ENCODE assay signal across 9 cellular contexts in the genomic region with DNA sequence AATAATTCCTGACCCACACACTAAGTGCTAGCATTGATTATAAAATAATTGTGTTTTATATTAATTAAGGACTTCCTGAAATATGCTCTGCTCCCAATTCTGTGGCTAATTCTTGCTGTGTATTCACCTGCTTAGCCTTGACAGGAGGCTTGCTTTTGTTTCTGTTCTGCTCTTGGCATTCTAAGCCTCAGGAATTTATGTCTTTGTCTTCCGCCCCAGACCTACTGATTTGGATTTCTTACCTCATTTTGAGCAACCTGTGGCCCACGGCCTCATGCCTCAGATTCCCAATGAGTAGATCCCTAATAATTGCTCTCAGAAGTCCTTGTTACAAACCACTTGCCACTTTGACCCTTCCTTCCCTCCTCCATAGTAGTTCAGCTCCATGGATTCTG. TPM values are rescaled to one million over a fixed set of nuclear protein-coding genes. Genes with fewer than 3 reads are reported as not detected.
"Had no signal": no experiment of that assay in that cellular context is flagged by ENCODE, and none has a peak within 500 bp of the region (broad histone marks: within the 10 kb centered on the region; RNA-seq: fewer than 3 reads in every experiment).

No MANE protein-coding gene starts in this region.

RNA-seq across cellular contexts. Expression of gene CTAGE6, which starts 40.4 kb away (rescaled TPM):
- total RNA-seq: neural crest cell, occipital lobe, progenitor cell of endocrine pancreas, psoas muscle, right atrium auricular region, smooth muscle cell had no signal
- polyA plus RNA-seq: neural cell, psoas muscle, right cardiac atrium, small intestine, smooth muscle cell had no signal
